ENCODE assay signal across 37 cellular contexts in genomic region chr10:75392271-75392670, GRCh38. TPM values are rescaled to one million over a fixed set of nuclear protein-coding genes. Genes with fewer than 3 reads are reported as not detected.
"Had no signal": no experiment of that assay in that cellular context is flagged by ENCODE, and none has a peak within 500 bp of the region (broad histone marks: within the 10 kb centered on the region; RNA-seq: fewer than 3 reads in every experiment).

No MANE protein-coding gene starts in this region.

- FAIRE-seq: astrocyte, TTC549 had no signal

- H3K9me3 ChIP-seq: adrenal gland, body of pancreas, breast epithelium had no signal

- H3K4me3 Mint-ChIP-seq: activated B cell treated with CpG ODN at 0.5 μM for 24 hours; activated CD4-positive, alpha-beta memory T cell treated with anti-CD3 and anti-CD28 coated beads for 36 hours; activated CD4-positive, alpha-beta T cell treated with anti-CD3 and anti-CD28 coated beads, Interleukin-2, amount 10 ng/mL, durations not matched to agents 24 days and 14 days; activated CD8-positive, alpha-beta T cell treated with anti-CD3 and anti-CD28 coated beads for 36 hours; activated naive CD4-positive, alpha-beta T cell treated with anti-CD3 and anti-CD28 coated beads for 36 hours; activated naive CD8-positive, alpha-beta T cell treated with anti-CD3 and anti-CD28 coated beads for 36 hours; activated T-cell treated with anti-CD3 and anti-CD28 coated beads, Interleukin-2, amount 50 U/mL, for 4 hours; activated T-cell treated with anti-CD3 and anti-CD28 coated beads, Interleukin-2, amount 50 U/mL, for 72 hours; activated T-helper 1 cell treated with anti-CD3 and anti-CD28 coated beads, Interleukin-12 subunit alpha, Interleukin-12 subunit beta, Interleukin-2, Interleukin-4 antibody, amounts not matched to agents 30 ng/mL and 10 ng/mL and 1 ng/mL, durations not matched to agents 14 hours and 24 hours and 36 hours; activated T-helper 17 cell treated with anti-CD3 and anti-CD28 coated beads, Interleukin-2, amount 50 U/mL, for 72 hours; T-helper 1 cell treated with Interleukin-12 subunit alpha and Interleukin-12 subunit beta and Interleukin-4 antibody, amounts not matched to agents 30 μg/mL and 1 μg/mL, for 36 hours; T-helper 2 cell treated with Interferon-gamma antibody and Interleukin-4, amounts not matched to agents 5 μg/mL and 100 μg/mL, for 36 hours had no signal

- ATAC-seq: activated CD8-positive, alpha-beta T cell treated with anti-CD3 and anti-CD28 coated beads for 36 hours; activated naive CD4-positive, alpha-beta T cell treated with anti-CD3 and anti-CD28 coated beads, Interleukin-2, amount 50 U/mL, for 72 hours; activated T-cell treated with anti-CD3 and anti-CD28 coated beads, Interleukin-2, amount 50 U/mL, for 4 hours; activated T-cell treated with anti-CD3 and anti-CD28 coated beads, Interleukin-2, amount 50 U/mL, for 72 hours; activated T-helper 17 cell treated with anti-CD3 and anti-CD28 coated beads, Interleukin-2, amount 50 U/mL, for 72 hours; body of pancreas had no signal

- H3K36me3 ChIP-seq: adrenal gland, brain microvascular endothelial cell, breast epithelium had no signal

- H3K36me3 Mint-ChIP-seq: activated CD4-positive, alpha-beta memory T cell treated with anti-CD3 and anti-CD28 coated beads for 36 hours; activated naive CD8-positive, alpha-beta T cell treated with anti-CD3 and anti-CD28 coated beads for 36 hours had no signal

- H3K4me3 ChIP-seq: adrenal gland, body of pancreas, breast epithelium had no signal

- H3K27ac ChIP-seq: adrenal gland, body of pancreas, brain microvascular endothelial cell, breast epithelium, VCaP had no signal

- H3K4me1 ChIP-seq: adrenal gland, breast epithelium had no signal

- H3K27ac Mint-ChIP-seq: activated B cell treated with CpG ODN at 0.5 μM for 24 hours; activated CD4-positive, alpha-beta memory T cell treated with anti-CD3 and anti-CD28 coated beads for 36 hours; activated CD4-positive, alpha-beta T cell treated with anti-CD3 and anti-CD28 coated beads, Interleukin-2, amount 10 ng/mL, durations not matched to agents 24 days and 14 days; activated CD8-positive, alpha-beta T cell treated with anti-CD3 and anti-CD28 coated beads for 36 hours; activated naive CD4-positive, alpha-beta T cell treated with anti-CD3 and anti-CD28 coated beads for 36 hours; activated naive CD4-positive, alpha-beta T cell treated with anti-CD3 and anti-CD28 coated beads, Interleukin-2, amount 50 U/mL, for 72 hours; activated naive CD8-positive, alpha-beta T cell treated with anti-CD3 and anti-CD28 coated beads for 36 hours; activated T-cell treated with anti-CD3 and anti-CD28 coated beads, Interleukin-2, amount 50 U/mL, for 72 hours; activated T-helper 1 cell treated with anti-CD3 and anti-CD28 coated beads, Interleukin-12 subunit alpha, Interleukin-12 subunit beta, Interleukin-2, Interleukin-4 antibody, amounts not matched to agents 30 ng/mL and 10 ng/mL and 1 ng/mL, durations not matched to agents 14 hours and 24 hours and 36 hours; activated T-helper 17 cell treated with anti-CD3 and anti-CD28 coated beads, Interleukin-2, amount 50 U/mL, for 72 hours; T-helper 1 cell treated with Interleukin-12 subunit alpha and Interleukin-12 subunit beta and Interleukin-4 antibody, amounts not matched to agents 30 μg/mL and 1 μg/mL, for 36 hours; T-helper 2 cell treated with Interferon-gamma antibody and Interleukin-4, amounts not matched to agents 5 μg/mL and 100 μg/mL, for 36 hours had no signal

- H3K27me3 ChIP-seq: adrenal gland, body of pancreas had no signal

- H3K9me3 Mint-ChIP-seq: activated B cell treated with CpG ODN at 0.5 μM for 24 hours; activated CD4-positive, alpha-beta memory T cell treated with anti-CD3 and anti-CD28 coated beads for 36 hours; activated CD4-positive, alpha-beta T cell treated with anti-CD3 and anti-CD28 coated beads, Interleukin-2, amount 10 ng/mL, durations not matched to agents 24 days and 14 days; activated CD8-positive, alpha-beta T cell treated with anti-CD3 and anti-CD28 coated beads for 36 hours; activated naive CD4-positive, alpha-beta T cell treated with anti-CD3 and anti-CD28 coated beads for 36 hours; activated naive CD4-positive, alpha-beta T cell treated with anti-CD3 and anti-CD28 coated beads, Interleukin-2, amount 50 U/mL, for 72 hours; activated naive CD8-positive, alpha-beta T cell treated with anti-CD3 and anti-CD28 coated beads for 36 hours; activated T-cell treated with anti-CD3 and anti-CD28 coated beads, Interleukin-2, amount 50 U/mL, for 4 hours; activated T-cell treated with anti-CD3 and anti-CD28 coated beads, Interleukin-2, amount 50 U/mL, for 72 hours; activated T-helper 1 cell treated with anti-CD3 and anti-CD28 coated beads, Interleukin-12 subunit alpha, Interleukin-12 subunit beta, Interleukin-2, Interleukin-4 antibody, amounts not matched to agents 30 ng/mL and 10 ng/mL and 1 ng/mL, durations not matched to agents 14 hours and 24 hours and 36 hours; activated T-helper 17 cell treated with anti-CD3 and anti-CD28 coated beads, Interleukin-2, amount 50 U/mL, for 72 hours; T-helper 1 cell treated with Interleukin-12 subunit alpha and Interleukin-12 subunit beta and Interleukin-4 antibody, amounts not matched to agents 30 μg/mL and 1 μg/mL, for 36 hours; T-helper 2 cell treated with Interferon-gamma antibody and Interleukin-4, amounts not matched to agents 5 μg/mL and 100 μg/mL, for 36 hours had no signal

- DNase-seq: activated B cell treated with CpG ODN at 0.5 μM for 24 hours; activated CD4-positive, alpha-beta memory T cell treated with anti-CD3 and anti-CD28 coated beads for 36 hours; activated CD4-positive, alpha-beta T cell treated with anti-CD3 and anti-CD28 coated beads for 4 hours; activated CD4-positive, alpha-beta T cell treated with anti-CD3 and anti-CD28 coated beads, Interleukin-2, amount 10 ng/mL, durations not matched to agents 24 days and 14 days; activated CD4-positive, alpha-beta T cell treated with anti-CD3 and anti-CD28 coated beads, Interleukin-2, amount 50 U/mL, for 1 hour; activated CD4-positive, alpha-beta T cell treated with anti-CD3 and anti-CD28 coated beads, Interleukin-2, amount 50 U/mL, for 4 hours; activated CD4-positive, CD25-positive, alpha-beta regulatory T cell treated with anti-CD3 and anti-CD28 coated beads, Interleukin-2, amount 50 U/mL, for 72 hours; activated CD8-positive, alpha-beta memory T cell treated with anti-CD3 and anti-CD28 coated beads, Interleukin-2, amount 50 U/mL, for 4 hours; activated CD8-positive, alpha-beta T cell treated with anti-CD3 and anti-CD28 coated beads for 36 hours; activated effector memory CD4-positive, alpha-beta T cell treated with anti-CD3 and anti-CD28 coated beads, Interleukin-2, amount 50 U/mL, for 16 hours; activated gamma-delta T cell treated with Interleukin-2 at 50 U/mL for 16 hours; activated naive CD4-positive, alpha-beta T cell; activated naive CD4-positive, alpha-beta T cell treated with anti-CD3 and anti-CD28 coated beads for 36 hours; activated naive CD4-positive, alpha-beta T cell treated with anti-CD3 and anti-CD28 coated beads, Interleukin-2, amount 50 U/mL, for 16 hours; activated naive CD8-positive, alpha-beta T cell treated with anti-CD3 and anti-CD28 coated beads for 36 hours; activated T-cell treated with anti-CD3 and anti-CD28 coated beads for 4 hours; activated T-cell treated with anti-CD3 and anti-CD28 coated beads, Interleukin-2, amount 50 U/mL, for 1 hour; activated T-cell treated with anti-CD3 and anti-CD28 coated beads, Interleukin-2, amount 50 U/mL, for 4 hours; activated T-cell treated with anti-CD3 and anti-CD28 coated beads, Interleukin-2, amount 50 U/mL, for 72 hours; adrenal gland; amniotic stem cell; aorta; body of pancreas; brain microvascular endothelial cell; central memory CD4-positive, alpha-beta T cell; T-helper 2 cell; T-helper 9 cell had no signal

RNA-seq across cellular contexts. Expression of gene ZNF503, which starts 9.3 kb away (rescaled TPM):
- total RNA-seq: activated B cell treated with CpG ODN at 0.5 μM for 24 hours; activated T-helper 1 cell treated with anti-CD3 and anti-CD28 coated beads, Interleukin-12 subunit alpha, Interleukin-12 subunit beta, Interleukin-2, Interleukin-4 antibody, amounts not matched to agents 30 ng/mL and 10 ng/mL and 1 ng/mL, durations not matched to agents 14 hours and 24 hours and 36 hours had no signal

RNA-seq across cellular contexts. Expression of gene LRMDA, which starts 39.2 kb away (rescaled TPM):
- total RNA-seq: activated B cell treated with CpG ODN at 0.5 μM for 24 hours; activated CD4-positive, alpha-beta memory T cell treated with anti-CD3 and anti-CD28 coated beads for 36 hours; activated CD4-positive, alpha-beta T cell treated with anti-CD3 and anti-CD28 coated beads, Interleukin-2, amount 10 ng/mL, durations not matched to agents 24 days and 14 days; activated CD8-positive, alpha-beta memory T cell treated with anti-CD3 and anti-CD28 coated beads for 36 hours; activated CD8-positive, alpha-beta T cell treated with anti-CD3 and anti-CD28 coated beads for 36 hours; activated naive CD4-positive, alpha-beta T cell treated with anti-CD3 and anti-CD28 coated beads for 36 hours; activated naive CD4-positive, alpha-beta T cell treated with anti-CD3 and anti-CD28 coated beads, Interleukin-2, amount 50 U/mL, for 72 hours; activated naive CD8-positive, alpha-beta T cell treated with anti-CD3 and anti-CD28 coated beads for 36 hours; activated T-cell treated with anti-CD3 and anti-CD28 coated beads, Interleukin-2, amount 50 U/mL, for 4 hours; activated T-cell treated with anti-CD3 and anti-CD28 coated beads, Interleukin-2, amount 50 U/mL, for 72 hours; activated T-helper 1 cell treated with anti-CD3 and anti-CD28 coated beads, Interleukin-12 subunit alpha, Interleukin-12 subunit beta, Interleukin-2, Interleukin-4 antibody, amounts not matched to agents 30 ng/mL and 10 ng/mL and 1 ng/mL, durations not matched to agents 14 hours and 24 hours and 36 hours; activated T-helper 17 cell treated with anti-CD3 and anti-CD28 coated beads, Interleukin-2, amount 50 U/mL, for 72 hours had no signal
